In genomic region chr4:40140206-40140605, GRCh38 we compare ENCODE assay signal across 1 cellular context.
TF ChIP-seq lines count a peak whose summit lies in the region.

No MANE protein-coding gene starts in this region.

TF ChIP-seq in K562, 482 proteins besides CTCF, POLR2A, EP300 and RAD21:
- TF ChIP-seq JUND (IDR thresholded peaks at IDR 0.05; ENCODE audit: borderline replicate concordance, low read depth, low read length) (peak; percentile 74; the same call in 1 of the 2 replicates), JUND (tag; IDR thresholded peaks at IDR 0.05; ENCODE audit: borderline replicate concordance, low read depth, low read length) (peak; percentile 30; the same call in 1 of the 3 replicates), ATF3 (IDR thresholded peaks at IDR 0.05) (peak; percentile 42; the same call in 1 of the 2 replicates), ATF3 (CRISPR knock-in tag; conservative IDR thresholded peaks at IDR 0.05) (no peak), DPF2 (IDR thresholded peaks at IDR 0.05) (peak; percentile 56; the same call in 1 of the 2 replicates), JUN (IDR thresholded peaks at IDR 0.05; ENCODE audit: borderline replicate concordance, low read depth, low read length) (0 out of 2 replicates have a peak, but pooled peaks have one; percentile 12), JUN (CRISPR knock-in tag; IDR thresholded peaks at IDR 0.05; ENCODE audit: borderline replicate concordance) (no peak), FOSL1 (tag; conservative IDR thresholded peaks at IDR 0.05) (peak; percentile 60), KDM1A (IDR thresholded peaks at IDR 0.05) (0 out of 4 replicates have a peak, but pooled peaks have one; percentile 10 to 15), PCBP2 (IDR thresholded peaks at IDR 0.05; ENCODE audit: low read depth, low read length, poor library complexity, severe bottlenecking) (no peak), SMARCA4 (IDR thresholded peaks at IDR 0.05) (0 out of 2 replicates have a peak, but pooled peaks have one; percentile 24), CHD7 (IDR thresholded peaks at IDR 0.05; ENCODE audit: low read depth, low read length) (no peak), BRD4 (IDR thresholded peaks at IDR 0.05) (no peak), NELFE (IDR thresholded peaks at IDR 0.05; ENCODE audit: insufficient read depth, insufficient read length) (no peak), ZNF324 (CRISPR knock-in tag; IDR thresholded peaks at IDR 0.05) (no peak), KDM2B (CRISPR knock-in tag; IDR thresholded peaks at IDR 0.05) (no peak), RFX7 (CRISPR knock-in tag; IDR thresholded peaks at IDR 0.05) (no peak), CBFA2T2 (conservative IDR thresholded peaks at IDR 0.05) (peak; percentile 44), KDM5B (IDR thresholded peaks at IDR 0.05; ENCODE audit: insufficient replicate concordance, low read depth, low read length) (no peak)
